ENCODE assay signal across 24 cellular contexts in genomic region chr2:72961853-72962468, GRCh38. TPM values are rescaled to one million over a fixed set of nuclear protein-coding genes. Genes with fewer than 3 reads are reported as not detected.
A peak's percentile ranks its signal among the peaks of the same experiment; 100 is the strongest.
DNase-seq lines count a peak whose midpoint lies in the region; ATAC-seq, FAIRE-seq and TF ChIP-seq lines count a peak whose summit lies in the region.
"Had no signal": no experiment of that assay in that cellular context is flagged by ENCODE, and none has a peak within 500 bp of the region (broad histone marks: within the 10 kb centered on the region; RNA-seq: fewer than 3 reads in every experiment).

No MANE protein-coding gene starts in this region.

- H3K4me2 ChIP-seq in BLaER1 (peak overlapping the region; percentile 81), HepG2 (ENCODE audit: low read depth, low read length) (no peak overlapping the region), PC-3 (ENCODE audit: low read length) (no peak overlapping the region)
- H3K4me2 ChIP-seq: KMS-11 had no signal

- intact Hi-C loops in HepG2 (cut with micrococcal nuclease; ENCODE audit: unreplicated experiment) (no loop called here), PC-3 (cut with micrococcal nuclease) (no loop called here), esophagus muscularis mucosa (cut with DNase I) (no loop called here), uterus (cut with DNase I; ENCODE audit: low total_unique reads) (no loop called here)

- no peaks in the 10 kb centered on the region for H3K79me2 ChIP-seq in HepG2 (ENCODE audit: insufficient read depth, low read length)
- no peaks in the 10 kb centered on the region for H3K79me2 ChIP-seq in PC-3 (ENCODE audit: low read length)

- H3K36me3 ChIP-seq in BLaER1: no peaks in the 10 kb centered on the region
- peaks cover 1 to 14% of the 10 kb centered on the region in 2 experiments; a peak in 1 of 5 replicates for H3K36me3 ChIP-seq in HepG2 (replicated peaks in 1 of 2; ENCODE audit: control insufficient read depth in 1 of 2, insufficient read depth in 2 of 2, low read length in 2 of 2)
- H3K36me3 ChIP-seq in PC-3 (ENCODE audit: low read depth, low read length): no peaks in the 10 kb centered on the region
- peaks cover 0 to 30% (median 18%) of the 10 kb centered on the region in 4 donors for H3K36me3 ChIP-seq in esophagus muscularis mucosa
- H3K36me3 ChIP-seq in uterus: no peaks in the 10 kb centered on the region

- H2AFZ ChIP-seq in HepG2 (ENCODE audit: low read length) (no peak overlapping the region), PC-3 (ENCODE audit: low read length) (no peak overlapping the region)

- no peak for FAIRE-seq in HepG2 (lab: Jason Lieb, UNC)
- FAIRE-seq: D721Med had no signal

- H3K4me3 ChIP-seq in BLaER1 (no peak overlapping the region), HepG2 (replicated peaks in 1 of 3; ENCODE audit: insufficient read depth in 1 of 3, low read depth in 2 of 3, low read length in 3 of 3) (no peak overlapping the region), PC-3 (ENCODE audit: low read length) (no peak overlapping the region), esophagus muscularis mucosa (no peak overlapping the region), uterus (no peak overlapping the region)

- 98% methylated on average over 5 of the region's 8 CpGs for WGBS in HepG2 (ENCODE audit: low lambda C conversion rate)
- 96% methylated on average over 3 of the region's 8 CpGs for WGBS in esophagus muscularis mucosa

- POLR2A ChIA-PET in HepG2 (lab: Yijun Ruan, JAX) (no interaction called here), PC-3 (lab: Charles Lee; ENCODE audit: unreplicated experiment) (no interaction called here)

- H3K9ac ChIP-seq in BLaER1 (peak overlapping the region; percentile 4), HepG2 (ENCODE audit: insufficient read depth, low read depth, low read length) (no peak overlapping the region), PC-3 (ENCODE audit: low read length) (no peak overlapping the region)
- H3K9ac ChIP-seq: KMS-11 had no signal

- TF ChIP-seq EP300 in HepG2 (IDR thresholded peaks at IDR 0.05; ENCODE audit: low read depth in 2 of 2, low read length in 2 of 2) (no peak), HepG2 (CRISPR knock-in tag; IDR thresholded peaks at IDR 0.05; ENCODE audit: borderline replicate concordance) (no peak), esophagus muscularis mucosa (IDR thresholded peaks at IDR 0.05) (no peak)

- BruUV-seq in HepG2 (replicated peaks; lab: Mats Ljungman, UMichigan): no TSS peak
- BruUV-seq in PC-3 (replicated peaks; lab: Mats Ljungman, UMichigan): no TSS peak

- peak overlapping the region; percentile 60 for H3K27ac ChIP-seq in BLaER1
- no peak overlapping the region for H3K27ac ChIP-seq in HepG2 (ENCODE audit: extremely low read length, insufficient read depth, low read length)
- no peak overlapping the region for H3K27ac ChIP-seq in PC-3 (ENCODE audit: low read length)
- H3K27ac ChIP-seq in esophagus muscularis mucosa (replicated peaks in 1 of 4): no peak overlapping the region
- no peak overlapping the region for H3K27ac ChIP-seq in uterus
- H3K27ac ChIP-seq: KMS-11 had no signal

- in situ Hi-C loops in HepG2 (cut with HindIII; ENCODE audit: extremely low pct_ligation_motif_present, low pct_unique_long_range_greater_than_20kb): no loop called here

- DNase-seq in HK-2 (ENCODE audit: unreplicated experiment) (peak; percentile 42), SKM-1 treated with dmso at 0.1 percent for 144 hours (lab: John Stamatoyannopoulos, UW; ENCODE audit: unreplicated experiment) (peak; percentile 54), HepG2 (ENCODE audit: low spot score) (no peak), PC-3 (no peak), esophagus muscularis mucosa (ENCODE audit: extremely low spot score) (no peak), NCI-H526 treated with DMSO at 0.1 percent for 48 hours (lab: John Stamatoyannopoulos, UW) (no peak), uterus (no peak)
- DNase-seq: AML-193, EL, H9, NCI-H1048, NCI-H1417 treated with DMSO at 0.1 percent for 48 hours, NCI-H2029, NCI-H2227 treated with DMSO at 0.1 percent for 48 hours, NCI-H510A, NCI-H82, OCI-M1, SHP77 had no signal

- no peaks in the 10 kb centered on the region for H3K9me2 ChIP-seq in PC-3 (replicated peaks; ENCODE audit: low read length)

- TF ChIP-seq POLR2A in HepG2 (IDR thresholded peaks at IDR 0.05; ENCODE audit: insufficient read depth in 1 of 2, low read depth in 2 of 2, low read length in 2 of 2) (no peak), esophagus muscularis mucosa (IDR thresholded peaks at IDR 0.05; ENCODE audit: low read depth) (no peak), uterus (IDR thresholded peaks at IDR 0.05) (no peak)

- peaks cover 67% of the 10 kb centered on the region for H3K4me1 ChIP-seq in BLaER1
- H3K4me1 ChIP-seq in HepG2 (ENCODE audit: insufficient read depth, low read length): no peaks in the 10 kb centered on the region
- no peaks in the 10 kb centered on the region for H3K4me1 ChIP-seq in PC-3 (ENCODE audit: insufficient read depth, low read length)
- H3K4me1 ChIP-seq in esophagus muscularis mucosa: no peaks in the 10 kb centered on the region
- no peaks in the 10 kb centered on the region for H3K4me1 ChIP-seq in uterus

- no peak for ATAC-seq in HepG2
- no peak for ATAC-seq in PC-3

- H3K27me3 ChIP-seq in BLaER1 (no peaks in the 10 kb centered on the region), HepG2 (ENCODE audit: control insufficient read depth in 1 of 2, insufficient read depth in 2 of 2, low read length in 2 of 2) (no peaks in the 10 kb centered on the region), PC-3 (ENCODE audit: low read length) (no peaks in the 10 kb centered on the region), esophagus muscularis mucosa (no peaks in the 10 kb centered on the region), uterus (no peaks in the 10 kb centered on the region)

- no peaks in the 10 kb centered on the region for H3K9me3 ChIP-seq in BLaER1
- no peaks in the 10 kb centered on the region for H3K9me3 ChIP-seq in HepG2 (ENCODE audit: low read length)
- no peaks in the 10 kb centered on the region for H3K9me3 ChIP-seq in PC-3 (ENCODE audit: low read length)
- no peaks in the 10 kb centered on the region for H3K9me3 ChIP-seq in esophagus muscularis mucosa
- no peaks in the 10 kb centered on the region for H3K9me3 ChIP-seq in uterus

- no peak for TF ChIP-seq CTCF in HepG2 (CRISPR knock-in tag; IDR thresholded peaks at IDR 0.05)
- no peak for TF ChIP-seq CTCF in PC-3 (conservative IDR thresholded peaks at IDR 0.05; ENCODE audit: low read depth, low read length)
- no peak for TF ChIP-seq CTCF in esophagus muscularis mucosa (IDR thresholded peaks at IDR 0.05)
- no peak for TF ChIP-seq CTCF in uterus (IDR thresholded peaks at IDR 0.05)

- CTCF ChIA-PET in HepG2 (lab: Yijun Ruan, JAX; ENCODE audit: low intra/inter-chr PET ratio, low total read pairs): no interaction called here
- CTCF ChIA-PET in PC-3 (lab: Charles Lee): no interaction called here

- H3F3A ChIP-seq in PC-3 (ENCODE audit: low read length, unreplicated experiment): no peaks in the 10 kb centered on the region

- no peak for TF ChIP-seq RAD21 in HepG2 (CRISPR knock-in tag; IDR thresholded peaks at IDR 0.05)

- H4K20me1 ChIP-seq in BLaER1 (peaks cover 10% of the 10 kb centered on the region; the same call in 1 of the 2 replicates), HepG2 (ENCODE audit: insufficient read depth, low read length) (no peaks in the 10 kb centered on the region), PC-3 (ENCODE audit: low read length) (no peaks in the 10 kb centered on the region)

TF ChIP-seq in HepG2, 621 proteins besides CTCF, POLR2A, EP300 and RAD21:
- TF ChIP-seq HNRNPL (IDR thresholded peaks at IDR 0.05; ENCODE audit: low read depth, low read length): 0 out of 2 replicates have a peak, but pooled peaks have one; percentile 21
- TF ChIP-seq BCL3 (CRISPR knock-in tag; IDR thresholded peaks at IDR 0.05): no peak
- no peak for TF ChIP-seq TAF15 (IDR thresholded peaks at IDR 0.05; ENCODE audit: low read depth, low read length, poor library complexity, severe bottlenecking)
TF ChIP-seq in HepG2: peak in this region for 1.

RNA-seq across cellular contexts. Expression of gene EMX1, which starts 44.6 kb away (rescaled TPM):
- total RNA-seq in HepG2 (2016; rRNA removed; fragmentation: Illumina TruSeq; extraction: Trizol) (3.9 and 4.9 TPM in 2 replicates), PC-3 (2014; rRNA removed) (not detected in 2 replicates), esophagus muscularis mucosa (not detected), uterus (under 1 TPM in 1 of 4 donors, not detected in 3; 0.21 TPM)
- 1.4 and 3.6 TPM in 2 replicates for total RNA-seq in HepG2 (2016; cell fraction: cytosol; rRNA removed; fragmentation: Illumina TruSeq; extraction: Trizol; ENCODE audit: low read depth)
- 3.5 and 4.5 TPM in 2 replicates for total RNA-seq in HepG2 (2016; cell fraction: insoluble cytoplasmic fraction; rRNA removed; fragmentation: Illumina TruSeq; extraction: Trizol)
- 3.1 and 4.4 TPM in 2 replicates for total RNA-seq in HepG2 (2016; cell fraction: membrane; rRNA removed; fragmentation: Illumina TruSeq; extraction: Trizol)
- 2.2 and 2.3 TPM in 2 replicates for total RNA-seq in HepG2 (2016; cell fraction: nucleus; rRNA removed; fragmentation: Illumina TruSeq; extraction: Trizol)
- 0.62 and 0.63 TPM in 2 replicates for polyA plus RNA-seq in HepG2 (2011; rRNA removed)
- 0.30 and 0.45 TPM in 2 replicates for polyA plus RNA-seq in HepG2 (2011; cell fraction: cytosol; rRNA removed)
- 1.3 and 2.0 TPM in 2 replicates for polyA plus RNA-seq in HepG2 (2011; cell fraction: nucleus; rRNA removed)
- 0.61 and 0.76 TPM in 2 replicates for polyA plus RNA-seq in HepG2 (2012)
- polyA plus RNA-seq in HepG2 (2016; cell fraction: cytosol; fragmentation: Illumina TruSeq; extraction: Trizol; ENCODE audit: low read depth): 1.7 and 2.7 TPM in 2 replicates
- polyA plus RNA-seq in HepG2 (2016; cell fraction: insoluble cytoplasmic fraction; fragmentation: Illumina TruSeq; extraction: Trizol; ENCODE audit: low read depth): 4.2 and 5.5 TPM in 2 replicates
- 4.4 and 4.5 TPM in 2 replicates for polyA plus RNA-seq in HepG2 (2016; cell fraction: membrane; fragmentation: Illumina TruSeq; extraction: Trizol; ENCODE audit: low read depth)
- 6.4 and 7.2 TPM in 2 replicates for polyA plus RNA-seq in HepG2 (2016; cell fraction: nucleus; fragmentation: Illumina TruSeq; extraction: Trizol; ENCODE audit: insufficient read depth, low read depth)
- 0.58 TPM in 1 of 2 replicates, not detected in the other for polyA minus RNA-seq in HepG2 (2011; rRNA and poly(A)+ RNA removed; ENCODE audit: low replicate concordance)
- polyA minus RNA-seq in HepG2 (2011; cell fraction: cytosol; rRNA and poly(A)+ RNA removed): 0.79 TPM in 1 of 2 replicates, not detected in the other
- 0.64 and 0.87 TPM in 2 replicates for polyA minus RNA-seq in HepG2 (2011; cell fraction: nucleus; rRNA and poly(A)+ RNA removed)
- total RNA-seq: HT1080, RPMI7951 had no signal
- polyA plus RNA-seq: AG04450 had no signal

Comparison
In these comparisons a context has a peak if more than half of its experiments do, and no peak if none do; other contexts are left out.
1. DNase-seq: peak in HK-2 (single experiment) and SKM-1 treated with dmso at 0.1 percent for 144 hours (single experiment); none in HepG2 (single experiment), PC-3 (single experiment), esophagus muscularis mucosa (single experiment), NCI-H526 treated with DMSO at 0.1 percent for 48 hours (single experiment) and uterus (0 of 2).